ENCODE assay signal across 1 cellular context in the genomic region with DNA sequence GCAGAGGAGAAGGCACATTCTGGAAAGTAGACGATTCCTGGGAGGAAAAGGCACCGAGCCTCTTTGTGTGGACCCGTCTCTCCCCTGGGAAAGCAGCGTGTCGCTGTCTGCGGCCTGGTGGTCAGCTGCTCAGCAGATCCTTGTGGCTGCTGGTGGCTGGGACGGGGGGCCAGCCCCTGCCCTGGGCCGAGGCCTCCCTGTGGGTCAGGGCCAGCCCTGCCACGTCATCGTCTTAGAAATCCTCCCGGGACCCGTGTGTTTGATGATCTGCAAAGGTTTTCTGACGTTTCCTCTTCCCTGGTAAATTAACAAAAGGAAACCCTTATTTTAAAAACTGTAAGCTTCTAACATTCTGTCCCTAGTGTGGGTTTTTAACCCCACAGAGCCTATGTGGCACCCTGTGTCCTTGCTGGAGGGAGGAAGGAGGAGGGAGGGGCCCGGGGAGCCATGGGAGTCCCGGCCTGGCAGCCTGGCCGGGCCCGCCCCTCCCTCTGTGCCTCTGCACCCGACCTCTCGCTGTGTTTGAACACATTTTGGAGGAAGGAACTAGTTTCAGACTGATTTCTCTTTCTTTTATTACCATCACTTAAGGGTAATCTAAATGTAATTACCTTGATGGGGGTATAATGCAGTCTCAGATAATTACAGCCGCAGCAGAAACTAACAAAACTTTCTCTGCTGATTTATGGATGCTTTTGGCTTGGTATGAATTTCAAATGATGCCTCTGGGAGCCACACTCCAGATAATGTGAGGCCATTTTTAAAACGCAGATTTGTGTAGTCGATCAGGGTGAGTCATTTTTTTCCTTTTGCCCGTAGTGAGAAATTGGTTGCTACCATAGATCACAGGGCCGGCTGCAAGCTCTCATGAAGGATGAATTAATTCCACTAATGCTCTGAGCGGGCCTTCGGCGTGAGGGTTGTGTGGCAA.
TF ChIP-seq lines count a peak whose summit lies in the region.

No MANE protein-coding gene starts in this region.

TF ChIP-seq in HEK293, 187 proteins besides CTCF, POLR2A, EP300 and RAD21 (continued from another document):
- TF ChIP-seq HIC1 (tag by site-specific recombination; IDR thresholded peaks at IDR 0.05) (no peak), ZNF488 (tag by site-specific recombination; IDR thresholded peaks at IDR 0.05) (peak; percentile 58; the same call in 1 of the 2 replicates), ZNF518A (tag by site-specific recombination; conservative IDR thresholded peaks at IDR 0.05; ENCODE audit: low read depth) (no peak), ZNF521 (tag by site-specific recombination; IDR thresholded peaks at IDR 0.05) (no peak), ZNF558 (tag by site-specific recombination; IDR thresholded peaks at IDR 0.05) (peak; percentile 68; the same call in 1 of the 2 replicates), ZNF701 (tag by site-specific recombination; IDR thresholded peaks at IDR 0.05) (no peak), KLF10 (tag by site-specific recombination; IDR thresholded peaks at IDR 0.05) (peak; percentile 81), ZNF677 (tag by site-specific recombination; IDR thresholded peaks at IDR 0.05) (no peak), ZNF175 (tag by site-specific recombination; IDR thresholded peaks at IDR 0.05) (no peak), RBAK (tag by site-specific recombination; IDR thresholded peaks at IDR 0.05) (no peak), PRDM4 (tag by site-specific recombination; IDR thresholded peaks at IDR 0.05) (peak; percentile 95)
- TF ChIP-seq, protein P1, sequence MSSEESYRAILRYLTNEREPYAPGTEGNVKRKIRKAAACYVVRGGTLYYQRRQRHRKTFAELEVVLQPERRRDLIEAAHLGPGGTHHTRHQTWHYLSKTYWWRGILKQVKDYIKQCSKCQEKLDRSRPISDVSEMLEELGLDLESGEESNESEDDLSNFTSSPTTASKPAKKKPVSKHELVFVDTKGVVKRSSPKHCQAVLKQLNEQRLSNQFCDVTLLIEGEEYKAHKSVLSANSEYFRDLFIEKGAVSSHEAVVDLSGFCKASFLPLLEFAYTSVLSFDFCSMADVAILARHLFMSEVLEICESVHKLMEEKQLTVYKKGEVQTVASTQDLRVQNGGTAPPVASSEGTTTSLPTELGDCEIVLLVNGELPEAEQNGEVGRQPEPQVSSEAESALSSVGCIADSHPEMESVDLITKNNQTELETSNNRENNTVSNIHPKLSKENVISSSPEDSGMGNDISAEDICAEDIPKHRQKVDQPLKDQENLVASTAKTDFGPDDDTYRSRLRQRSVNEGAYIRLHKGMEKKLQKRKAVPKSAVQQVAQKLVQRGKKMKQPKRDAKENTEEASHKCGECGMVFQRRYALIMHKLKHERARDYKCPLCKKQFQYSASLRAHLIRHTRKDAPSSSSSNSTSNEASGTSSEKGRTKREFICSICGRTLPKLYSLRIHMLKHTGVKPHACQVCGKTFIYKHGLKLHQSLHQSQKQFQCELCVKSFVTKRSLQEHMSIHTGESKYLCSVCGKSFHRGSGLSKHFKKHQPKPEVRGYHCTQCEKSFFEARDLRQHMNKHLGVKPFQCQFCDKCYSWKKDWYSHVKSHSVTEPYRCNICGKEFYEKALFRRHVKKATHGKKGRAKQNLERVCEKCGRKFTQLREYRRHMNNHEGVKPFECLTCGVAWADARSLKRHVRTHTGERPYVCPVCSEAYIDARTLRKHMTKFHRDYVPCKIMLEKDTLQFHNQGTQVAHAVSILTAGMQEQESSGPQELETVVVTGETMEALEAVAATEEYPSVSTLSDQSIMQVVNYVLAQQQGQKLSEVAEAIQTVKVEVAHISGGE (tag by site-specific recombination; conservative IDR thresholded peaks at IDR 0.05; ENCODE audit: low read depth): no peak
